Comparison of ENCODE assay signal across 26 cellular contexts in the genomic region with DNA sequence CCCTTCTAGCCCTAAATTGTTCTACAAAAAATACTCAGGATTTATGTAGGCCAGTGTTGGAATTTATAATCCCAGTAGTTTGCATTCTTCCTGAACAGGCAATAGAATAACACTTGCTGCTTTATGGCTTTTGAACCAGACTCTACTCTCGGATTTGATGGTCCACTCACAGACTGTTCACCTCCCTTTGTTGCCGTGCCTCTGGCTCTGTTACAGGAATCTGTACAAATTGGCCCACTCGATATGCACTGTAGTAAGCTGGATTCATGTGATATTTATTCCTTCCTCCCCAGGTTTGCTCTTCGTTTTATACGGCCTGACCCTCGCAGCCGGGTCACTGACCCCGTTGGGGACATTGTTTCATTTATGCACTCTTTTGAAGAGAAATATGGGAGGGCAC. TPM values are rescaled to one million over a fixed set of nuclear protein-coding genes. Genes with fewer than 3 reads are reported as not detected.
"Had no signal": no experiment of that assay in that cellular context is flagged by ENCODE, and none has a peak within 500 bp of the region (broad histone marks: within the 10 kb centered on the region; RNA-seq: fewer than 3 reads in every experiment).

No MANE protein-coding gene starts in this region.

- ATAC-seq: activated CD4-positive, alpha-beta T cell treated with anti-CD3 and anti-CD28 coated beads for 36 hours; activated CD8-positive, alpha-beta memory T cell treated with anti-CD3 and anti-CD28 coated beads, Interleukin-2, amount 10 ng/mL, durations not matched to agents 7 days and 5 days; activated CD8-positive, alpha-beta T cell treated with anti-CD3 and anti-CD28 coated beads, Interleukin-2, amount 10 ng/mL, durations not matched to agents 7 days and 5 days; effector memory CD8-positive, alpha-beta T cell; right lobe of liver; stimulated activated effector memory CD8-positive, alpha-beta T cell treated with anti-CD3 and anti-CD28 coated beads, Interleukin-12 subunit alpha, Interleukin-12 subunit beta, amount 100 ng/mL, for 72 hours had no signal

- H3K4me3 Mint-ChIP-seq: activated CD4-positive, alpha-beta T cell treated with anti-CD3 and anti-CD28 coated beads for 36 hours; activated CD8-positive, alpha-beta memory T cell treated with anti-CD3 and anti-CD28 coated beads, Interleukin-2, amount 10 ng/mL, durations not matched to agents 7 days and 5 days; activated CD8-positive, alpha-beta T cell treated with anti-CD3 and anti-CD28 coated beads, Interleukin-2, amount 10 ng/mL, durations not matched to agents 7 days and 5 days; activated naive CD8-positive, alpha-beta T cell; brain; effector memory CD8-positive, alpha-beta T cell; stimulated activated effector memory CD8-positive, alpha-beta T cell treated with anti-CD3 and anti-CD28 coated beads, Interleukin-12 subunit alpha, Interleukin-12 subunit beta, amount 100 ng/mL, for 72 hours; stimulated activated naive CD8-positive, alpha-beta T cell treated with anti-CD3 and anti-CD28 coated beads, Interleukin-15, Interleukin-2, amounts not matched to agents 100 ng/mL and 50 ng/mL, for 24 hours had no signal

- H3K27ac Mint-ChIP-seq: activated CD4-positive, alpha-beta T cell treated with anti-CD3 and anti-CD28 coated beads for 36 hours; activated CD8-positive, alpha-beta memory T cell treated with anti-CD3 and anti-CD28 coated beads, Interleukin-2, amount 10 ng/mL, durations not matched to agents 7 days and 5 days; activated CD8-positive, alpha-beta T cell treated with anti-CD3 and anti-CD28 coated beads, Interleukin-2, amount 10 ng/mL, durations not matched to agents 7 days and 5 days; activated naive CD8-positive, alpha-beta T cell; progenitor cell of endocrine pancreas; stimulated activated effector memory CD8-positive, alpha-beta T cell treated with anti-CD3 and anti-CD28 coated beads, Interleukin-12 subunit alpha, Interleukin-12 subunit beta, amount 100 ng/mL, for 72 hours; stimulated activated naive CD8-positive, alpha-beta T cell treated with anti-CD3 and anti-CD28 coated beads, Interleukin-15, Interleukin-2, amounts not matched to agents 100 ng/mL and 50 ng/mL, for 24 hours had no signal

- H3K36me3 ChIP-seq: ovary, uterus had no signal

- H3K9me3 Mint-ChIP-seq: brain; effector memory CD8-positive, alpha-beta T cell; naive B cell; stimulated activated effector memory CD8-positive, alpha-beta T cell treated with anti-CD3 and anti-CD28 coated beads, Interleukin-12 subunit alpha, Interleukin-12 subunit beta, amount 100 ng/mL, for 72 hours; stimulated activated naive CD8-positive, alpha-beta T cell treated with anti-CD3 and anti-CD28 coated beads, Interleukin-15, Interleukin-2, amounts not matched to agents 100 ng/mL and 50 ng/mL, for 24 hours had no signal

- H3K4me1 ChIP-seq: right lobe of liver, uterus had no signal

- H3K27ac ChIP-seq: coronary artery, left ventricle myocardium inferior, ovary, right lobe of liver, skin epidermis, thoracic aorta, uterus had no signal

- DNase-seq: activated CD4-positive, alpha-beta T cell treated with anti-CD3 and anti-CD28 coated beads for 36 hours; activated CD4-positive, CD25-positive, alpha-beta regulatory T cell; activated CD8-positive, alpha-beta memory T cell treated with anti-CD3 and anti-CD28 coated beads, Interleukin-2, amount 10 ng/mL, durations not matched to agents 7 days and 5 days; activated CD8-positive, alpha-beta T cell treated with anti-CD3 and anti-CD28 coated beads, Interleukin-2, amount 10 ng/mL, durations not matched to agents 7 days and 5 days; activated naive CD4-positive, alpha-beta T cell; activated T-cell treated with anti-CD3 and anti-CD28 coated beads, Interleukin-2, amount 50 U/mL, for 48 hours; aorta; effector memory CD8-positive, alpha-beta T cell; left ventricle myocardium inferior; naive B cell; ovary; right lobe of liver; stimulated activated CD4-positive, alpha-beta T cell treated with anti-CD3 and anti-CD28 coated beads, Interleukin-12 subunit alpha, Interleukin-12 subunit beta, amount 100 ng/mL, for 4 hours; stimulated activated CD4-positive, alpha-beta T cell treated with anti-CD3 and anti-CD28 coated beads, Interleukin-4, amount 100 ng/mL, for 24 hours; uterus had no signal

- H3K27me3 Mint-ChIP-seq: activated CD4-positive, alpha-beta T cell treated with anti-CD3 and anti-CD28 coated beads for 36 hours; activated CD8-positive, alpha-beta memory T cell treated with anti-CD3 and anti-CD28 coated beads, Interleukin-2, amount 10 ng/mL, durations not matched to agents 7 days and 5 days; activated naive CD8-positive, alpha-beta T cell; brain; effector memory CD8-positive, alpha-beta T cell; naive B cell; progenitor cell of endocrine pancreas; stimulated activated naive CD8-positive, alpha-beta T cell treated with anti-CD3 and anti-CD28 coated beads, Interleukin-15, Interleukin-2, amounts not matched to agents 100 ng/mL and 50 ng/mL, for 24 hours had no signal

- H3K9me3 ChIP-seq: left ventricle myocardium inferior, ovary, right lobe of liver, thoracic aorta, uterus had no signal

- H3K4me3 ChIP-seq: coronary artery, left ventricle myocardium inferior, lung, ovary, right lobe of liver, skin epidermis, thoracic aorta, uterus had no signal

- H3K27me3 ChIP-seq: ovary, right lobe of liver, uterus had no signal

- H3K4me1 Mint-ChIP-seq: brain had no signal

RNA-seq across cellular contexts. Expression of gene CDHR2, which starts 57.2 kb away (rescaled TPM):
- total RNA-seq: aorta, esophagus mucosa, renal cortical epithelial cell, thoracic aorta had no signal
